Comparison of ENCODE assay signal across 1 cellular context in genomic region chrX:47191331-47191730, GRCh38.
TF ChIP-seq lines count a peak whose summit lies in the region.

No MANE protein-coding gene starts in this region.

TF ChIP-seq in WTC11, 78 proteins besides CTCF, POLR2A, EP300 and RAD21 (continued from another document):
- TF ChIP-seq STAT6 (CRISPR knock-in tag; conservative IDR thresholded peaks at IDR 0.05; ENCODE audit: low read depth) (no peak), USF2 (CRISPR knock-in tag; IDR thresholded peaks at IDR 0.05) (no peak), ZBTB21 (CRISPR knock-in tag; IDR thresholded peaks at IDR 0.05; ENCODE audit: borderline replicate concordance) (no peak)
